9 cellular contexts compared by ENCODE assay signal in genomic region chr2:223101340-223102039, GRCh38. TPM values are rescaled to one million over a fixed set of nuclear protein-coding genes. Genes with fewer than 3 reads are reported as not detected.
DNase-seq lines count a peak whose midpoint lies in the region; ATAC-seq, FAIRE-seq and TF ChIP-seq lines count a peak whose summit lies in the region.
"Had no signal": no experiment of that assay in that cellular context is flagged by ENCODE, and none has a peak within 500 bp of the region (broad histone marks: within the 10 kb centered on the region; RNA-seq: fewer than 3 reads in every experiment).

No MANE protein-coding gene starts in this region.

- peaks cover 2% of the 10 kb centered on the region for H3K27me3 Mint-ChIP-seq in type B pancreatic cell
- no peaks in the 10 kb centered on the region for H3K27me3 Mint-ChIP-seq in CD8-positive, alpha-beta memory T cell

- intact Hi-C loops in left cardiac atrium (cut with DNase I) = loop anchor here in 1 of 2 donors (5.0 kb wide), 1 partner anchor 119 kb away; no protein-coding TSS in a partner anchor

- no peak for FAIRE-seq in frontal cortex (lab: Jason Lieb, UNC)

- H3K4me3 ChIP-seq in CD8-positive, alpha-beta memory T cell (ENCODE audit: low read length) = no peak overlapping the region

- CTCF ChIA-PET in CD8-positive, alpha-beta memory T cell (lab: Charles Lee) = no interaction called here

- H3K27me3 ChIP-seq in CD8-positive, alpha-beta memory T cell (ENCODE audit: insufficient read depth, low read length, poor library complexity, severe bottlenecking) = no peaks in the 10 kb centered on the region

- POLR2A ChIA-PET in CD8-positive, alpha-beta memory T cell (lab: Charles Lee) = no interaction called here

- no peak overlapping the region for H3K4me3 Mint-ChIP-seq in type B pancreatic cell
- no peak overlapping the region for H3K4me3 Mint-ChIP-seq in CD8-positive, alpha-beta memory T cell

- H3K9me3 ChIP-seq in CD8-positive, alpha-beta memory T cell (ENCODE audit: low read length) = no peaks in the 10 kb centered on the region

- no peaks in the 10 kb centered on the region for H3K4me1 ChIP-seq in CD8-positive, alpha-beta memory T cell (ENCODE audit: insufficient read depth, low read length)

- H3K27ac ChIP-seq in CD8-positive, alpha-beta memory T cell (ENCODE audit: low read depth, low read length) = no peak overlapping the region

- peak; percentile 63 for TF ChIP-seq CTCF in type B pancreatic cell (conservative IDR thresholded peaks at IDR 0.05)

- DNase-seq in DMS153 (lab: John Stamatoyannopoulos, UW) (peak; percentile 60), SHP77 (lab: John Stamatoyannopoulos, UW) (peak; percentile 65 to 80), left cardiac atrium (no peak), type B pancreatic cell (ENCODE audit: extremely low spot score, unreplicated experiment) (no peak), frontal cortex (ENCODE audit: low spot score in 2 of 2) (no peak)
- no peak for DNase-seq in CD8-positive, alpha-beta memory T cell

- no peak overlapping the region for H3K27ac Mint-ChIP-seq in type B pancreatic cell
- H3K27ac Mint-ChIP-seq in CD8-positive, alpha-beta memory T cell = no peak overlapping the region

- no peaks in the 10 kb centered on the region for H3K36me3 Mint-ChIP-seq in type B pancreatic cell
- no peaks in the 10 kb centered on the region for H3K36me3 Mint-ChIP-seq in CD8-positive, alpha-beta memory T cell

- peaks cover 7% of the 10 kb centered on the region for H3K4me1 Mint-ChIP-seq in type B pancreatic cell (ENCODE audit: unreplicated experiment)
- no peaks in the 10 kb centered on the region for H3K4me1 Mint-ChIP-seq in CD8-positive, alpha-beta memory T cell

- H3K36me3 ChIP-seq in CD8-positive, alpha-beta memory T cell (ENCODE audit: insufficient read depth, low read length) = no peaks in the 10 kb centered on the region

- ATAC-seq in GM19438 (IDR thresholded peaks at IDR 0.05; ENCODE audit: low read depth, unreplicated experiment) = peak; percentile 75
- ATAC-seq in HG03378 (IDR thresholded peaks at IDR 0.05; ENCODE audit: unreplicated experiment) = peak; percentile 86
- peak; percentile 51 to 53 for ATAC-seq in left cardiac atrium

- no peaks in the 10 kb centered on the region for H3K9me3 Mint-ChIP-seq in type B pancreatic cell
- H3K9me3 Mint-ChIP-seq in CD8-positive, alpha-beta memory T cell = peaks cover 0 to 3% (median 0%) of the 10 kb centered on the region in 5 donors

RNA-seq across cellular contexts. Expression of gene KCNE4, which starts 49.5 kb away (rescaled TPM):
- total RNA-seq in left cardiac atrium (1 to 10 TPM; 4.5 to 5.1 TPM), type B pancreatic cell (ENCODE audit: low replicate concordance) (2.5 and 3.2 TPM in 2 replicates), frontal cortex (2.4 TPM)
- not detected for total RNA-seq in CD8-positive, alpha-beta memory T cell
- not detected for polyA plus RNA-seq in CD8-positive, alpha-beta memory T cell
- total RNA-seq: T-helper 2 cell treated with Interferon-gamma antibody and Interleukin-4, amounts not matched to agents 100 ng/mL and 5 ng/mL, for 36 hours had no signal

Comparison
In these comparisons a context has a peak if more than half of its experiments do, and no peak if none do; other contexts are left out.
1. DNase-seq: peak in DMS153 (single experiment) and SHP77 (2 of 2); none in left cardiac atrium (single experiment), type B pancreatic cell (single experiment), CD8-positive, alpha-beta memory T cell (0 of 5) and frontal cortex (0 of 2).
2. Peak in every context shown above with its lines, with median percentiles within 50 percentile points of each other: ATAC-seq.